Comparison of ENCODE assay signal across 16 cellular contexts in genomic region chr22:38748487-38749136, GRCh38. TPM values are rescaled to one million over a fixed set of nuclear protein-coding genes. Genes with fewer than 3 reads are reported as not detected.
DNase-seq lines count a peak whose midpoint lies in the region; ATAC-seq and TF ChIP-seq lines count a peak whose summit lies in the region.
"Had no signal": no experiment of that assay in that cellular context is flagged by ENCODE, and none has a peak within 500 bp of the region (broad histone marks: within the 10 kb centered on the region; RNA-seq: fewer than 3 reads in every experiment).

No MANE protein-coding gene starts in this region.

- peak overlapping the region in 2 of 11 experiments; percentile 8 to 18; a peak in 2 of 22 replicates for H3K4me2 ChIP-seq in BLaER1 treated with 17β-estradiol and CSF1 and Interleukin-3, amounts not matched to agents 10 nM and 100 nM
- H3K4me2 ChIP-seq in IMR-90 (ENCODE audit: low read depth, low read length), result no peak overlapping the region
- H3K4me2 ChIP-seq: PC-9 had no signal

- dilution Hi-C loops in IMR-90 (cut with HindIII; ENCODE audit: low sequenced_read_pairs, unreplicated experiment), result no loop called here

- H3K18ac ChIP-seq in IMR-90 (ENCODE audit: low read depth, low read length), result no peak overlapping the region

- no peak overlapping the region for H2BK15ac ChIP-seq in IMR-90 (ENCODE audit: low read depth, low read length)

- no peak overlapping the region for H3K4ac ChIP-seq in IMR-90 (ENCODE audit: low read depth, low read length)

- H3K23ac ChIP-seq in IMR-90 (ENCODE audit: low read depth, low read length), result no peak overlapping the region

- peak overlapping the region; percentile 8; the same call in 1 of the 2 replicates for H4K5ac ChIP-seq in IMR-90 (ENCODE audit: low read depth, low read length)

- H4K91ac ChIP-seq in IMR-90 (ENCODE audit: insufficient read depth, low read depth, low read length), result no peak overlapping the region

- 0 out of 4 replicates have a peak overlapping the region, but pooled peaks of 1 of the 2 experiments have one; percentile 37 for H4K8ac ChIP-seq in IMR-90 (ENCODE audit: low read depth in 2 of 2, low read length in 2 of 2)

- H3K4me3 ChIP-seq in BLaER1 treated with 17β-estradiol and CSF1 and Interleukin-3, amounts not matched to agents 10 nM and 100 nM, result no peak overlapping the region
- H3K4me3 ChIP-seq in IMR-90 (ENCODE audit: insufficient read depth, low read depth, low read length), result no peak overlapping the region
- no peak overlapping the region for H3K4me3 ChIP-seq in right lobe of liver
- H3K4me3 ChIP-seq: body of pancreas, gastroesophageal sphincter, PC-9, spleen, thoracic aorta had no signal

- peaks cover 79 to 95% (median 94%) of the 10 kb centered on the region in 11 experiments for H3K36me3 ChIP-seq in BLaER1 treated with 17β-estradiol and CSF1 and Interleukin-3, amounts not matched to agents 10 nM and 100 nM
- H3K36me3 ChIP-seq in IMR-90 (ENCODE audit: control insufficient read depth, insufficient read depth, low read length), result peaks cover 63% of the 10 kb centered on the region
- H3K36me3 ChIP-seq in right lobe of liver, result peaks cover 0 to 87% (median 51%) of the 10 kb centered on the region in 4 donors

- DNase-seq in IMR-90 (no peak), caudate nucleus (lab: John Stamatoyannopoulos, UW) (no peak), right lobe of liver (no peak), MV-4-11 (lab: John Stamatoyannopoulos, UW) (no peak), NCI-H82 treated with DMSO at 0.1 percent for 48 hours (lab: John Stamatoyannopoulos, UW; ENCODE audit: unreplicated experiment) (no peak)
- no peak for DNase-seq in stimulated activated CD4-positive, alpha-beta T cell treated with anti-CD3 and anti-CD28 coated beads, Interleukin-2, amount 100 ng/mL, for 48 hours
- DNase-seq: activated CD4-positive, CD25-positive, alpha-beta regulatory T cell; body of pancreas; DND-41; NCI-H1694 treated with DMSO at 0.1 percent for 48 hours; PC-9; spleen had no signal

- no peak overlapping the region for H3K56ac ChIP-seq in IMR-90 (ENCODE audit: extremely low read depth, insufficient read depth, low read length)

- no peak overlapping the region for H2AK9ac ChIP-seq in IMR-90 (replicated peaks; ENCODE audit: low read depth, low read length, poor library complexity)

- no peak overlapping the region for H2BK5ac ChIP-seq in IMR-90 (ENCODE audit: low read depth, low read length, poor library complexity, severe bottlenecking)

- H2AK5ac ChIP-seq in IMR-90 (ENCODE audit: low read depth, low read length), result no peak overlapping the region

- no peak for TF ChIP-seq RAD21 in IMR-90 (IDR thresholded peaks at IDR 0.05; ENCODE audit: low read length)

- no peak for ATAC-seq in IMR-90 (ENCODE audit: low read depth)
- ATAC-seq in right lobe of liver, result peak; percentile 15 to 27 (median 22)
- ATAC-seq: body of pancreas, gastroesophageal sphincter had no signal

- H2BK20ac ChIP-seq in IMR-90 (ENCODE audit: low read depth, low read length), result no peak overlapping the region

- in situ Hi-C loops in IMR-90 (cut with MboI; ENCODE audit: low sequenced_read_pairs), result no loop called here

- no peaks in the 10 kb centered on the region for H3K27me3 ChIP-seq in BLaER1 treated with 17β-estradiol and CSF1 and Interleukin-3, amounts not matched to agents 10 nM and 100 nM
- no peaks in the 10 kb centered on the region for H3K27me3 ChIP-seq in IMR-90 (ENCODE audit: control insufficient read depth, insufficient read depth, low read length)
- H3K27me3 ChIP-seq in right lobe of liver, result no peaks in the 10 kb centered on the region
- H3K27me3 ChIP-seq: body of pancreas, gastroesophageal sphincter, spleen had no signal

- peaks cover 39 to 55% (median 48%) of the 10 kb centered on the region in 10 experiments for H3K4me1 ChIP-seq in BLaER1 treated with 17β-estradiol and CSF1 and Interleukin-3, amounts not matched to agents 10 nM and 100 nM
- peaks cover 1% of the 10 kb centered on the region; the same call in 1 of the 2 replicates for H3K4me1 ChIP-seq in IMR-90 (ENCODE audit: control insufficient read depth, insufficient read depth, low read length)
- H3K4me1 ChIP-seq in right lobe of liver, result peaks cover 0 to 61% (median 7%) of the 10 kb centered on the region in 4 donors
- H3K4me1 ChIP-seq: parathyroid adenoma had no signal

- no TSS peak for BruUV-seq in IMR-90 (replicated peaks; lab: Mats Ljungman, UMichigan)

- peak overlapping the region in 9 of 11 experiments; percentile 1 to 51 (median 39); a peak in 14 of 22 replicates for H3K9ac ChIP-seq in BLaER1 treated with 17β-estradiol and CSF1 and Interleukin-3, amounts not matched to agents 10 nM and 100 nM
- no peak overlapping the region for H3K9ac ChIP-seq in IMR-90 (ENCODE audit: low read depth, low read length)
- H3K9ac ChIP-seq: parathyroid adenoma had no signal

- H3K9me3 ChIP-seq in BLaER1 treated with 17β-estradiol and CSF1 and Interleukin-3, amounts not matched to agents 10 nM and 100 nM (replicated peaks in 1 of 11), result no peaks in the 10 kb centered on the region
- no peaks in the 10 kb centered on the region for H3K9me3 ChIP-seq in IMR-90 (ENCODE audit: control insufficient read depth, insufficient read depth, low read length)
- H3K9me3 ChIP-seq in right lobe of liver, result no peaks in the 10 kb centered on the region
- H3K9me3 ChIP-seq: body of pancreas, gastroesophageal sphincter, spleen, thoracic aorta had no signal

- H3K14ac ChIP-seq in IMR-90 (replicated peaks; ENCODE audit: low read depth, low read length), result no peak overlapping the region

- H2BK120ac ChIP-seq in IMR-90 (ENCODE audit: low read depth, low read length), result no peak overlapping the region

- peaks cover 18 to 61% of the 10 kb centered on the region in 2 experiments for H3K79me1 ChIP-seq in IMR-90 (ENCODE audit: low read depth in 1 of 2, low read length in 2 of 2)

- CTCF ChIA-PET in IMR-90 (lab: Yijun Ruan, JAX), result no interaction called here

- H3K9me1 ChIP-seq in IMR-90 (ENCODE audit: insufficient read depth, low read length), result peaks cover 7% of the 10 kb centered on the region; the same call in 1 of the 2 replicates

- peak overlapping the region in 7 of 11 experiments; percentile 11 to 99 (median 38); a peak in 11 of 22 replicates for H3K27ac ChIP-seq in BLaER1 treated with 17β-estradiol and CSF1 and Interleukin-3, amounts not matched to agents 10 nM and 100 nM
- H3K27ac ChIP-seq in IMR-90 (ENCODE audit: insufficient read depth, low read length) (no peak overlapping the region), caudate nucleus (ENCODE audit: low read depth, low read length) (peak overlapping the region; percentile 56), right lobe of liver (peak overlapping the region in 1 of 3 donors; percentile 100)
- H3K27ac ChIP-seq: body of pancreas, parathyroid adenoma, PC-9, thoracic aorta had no signal

- no peak for TF ChIP-seq CTCF in IMR-90 (conservative IDR thresholded peaks at IDR 0.05; ENCODE audit: low read depth, low read length)
- no peak for TF ChIP-seq CTCF in right lobe of liver (IDR thresholded peaks at IDR 0.05)

- intact Hi-C loops in IMR-90 (cut with micrococcal nuclease) (no loop called here), right lobe of liver (cut with DNase I) (no loop called here)

- TF ChIP-seq POLR2A in IMR-90 (IDR thresholded peaks at IDR 0.05; ENCODE audit: low read depth, low read length) (no peak), right lobe of liver (IDR thresholded peaks at IDR 0.05) (no peak)

- H2AFZ ChIP-seq in IMR-90 (replicated peaks; ENCODE audit: low read length, poor library complexity), result peak overlapping the region; percentile 52
- H2AFZ ChIP-seq: parathyroid adenoma, PC-9 had no signal

- whole genome bisulfite sequencing in IMR-90 (ENCODE audit: extremely low coverage in 2 of 2, insufficient read length in 1 of 2), 2 experiments, result 87% methylated on average over 7 of the region's 14 CpGs; no CpG with 5 or more reads in 1 of the 2 experiments
- 89% methylated on average over 12 of the region's 14 CpGs for WGBS in right lobe of liver (ENCODE audit: insufficient coverage, low coverage, low lambda C conversion rate, missing lambda C conversion rate)

- POLR2A ChIA-PET in IMR-90 (lab: Charles Lee; ENCODE audit: unreplicated experiment), result no interaction called here

- peaks cover 43 to 85% (median 80%) of the 10 kb centered on the region in 11 experiments; a peak in 21 of 22 replicates for H4K20me1 ChIP-seq in BLaER1 treated with 17β-estradiol and CSF1 and Interleukin-3, amounts not matched to agents 10 nM and 100 nM
- H4K20me1 ChIP-seq in IMR-90 (ENCODE audit: insufficient read depth, low read length), result no peaks in the 10 kb centered on the region

TF ChIP-seq in IMR-90, 13 proteins besides CTCF, POLR2A, EP300 and RAD21 (continues in another document):
- TF ChIP-seq RFX5 (IDR thresholded peaks at IDR 0.05; ENCODE audit: low read depth, low read length) (no peak), FOS (IDR thresholded peaks at IDR 0.05; ENCODE audit: low read depth, low read length) (no peak)

RNA-seq across cellular contexts. Expression of gene SUN2, which starts 7.2 kb away (rescaled TPM):
- total RNA-seq in IMR-90 (2012; rRNA removed) (25.6 and 27.8 TPM in 2 replicates), right lobe of liver (100 to 1,000 TPM; 104 to 174 (median 144) TPM)
- polyA plus RNA-seq in IMR-90 (2012; rRNA removed), result 50.0 and 57.3 TPM in 2 replicates
- 42.6 and 49.1 TPM in 2 replicates for polyA plus RNA-seq in IMR-90 (2012; cell fraction: cytosol; rRNA removed)
- 32.0 and 72.8 TPM in 2 replicates for polyA plus RNA-seq in IMR-90 (2012; cell fraction: nucleus; rRNA removed; ENCODE audit: low replicate concordance)

RNA-seq across cellular contexts. Expression of gene GTPBP1, which starts 42.9 kb away (rescaled TPM):
- 12.4 and 21.4 TPM in 2 replicates for total RNA-seq in IMR-90 (2012; rRNA removed)
- 24.9 and 29.5 TPM in 2 replicates for polyA plus RNA-seq in IMR-90 (2012; rRNA removed)
- 11.2 and 16.9 TPM in 2 replicates for polyA plus RNA-seq in IMR-90 (2012; cell fraction: cytosol; rRNA removed)
- polyA plus RNA-seq in IMR-90 (2012; cell fraction: nucleus; rRNA removed; ENCODE audit: low replicate concordance), result 63.4 and 70.2 TPM in 2 replicates
- total RNA-seq in right lobe of liver, result 10 to 100 TPM; 13.4 to 21.6 (median 16.7) TPM

RNA-seq across cellular contexts. Expression of gene DNAL4, which starts 45.3 kb away (rescaled TPM):
- total RNA-seq in IMR-90 (2012; rRNA removed), result 6.1 and 6.9 TPM in 2 replicates
- polyA plus RNA-seq in IMR-90 (2012; rRNA removed), result 12.1 and 14.2 TPM in 2 replicates
- 14.7 and 19.4 TPM in 2 replicates for polyA plus RNA-seq in IMR-90 (2012; cell fraction: cytosol; rRNA removed)
- 7.3 and 9.3 TPM in 2 replicates for polyA plus RNA-seq in IMR-90 (2012; cell fraction: nucleus; rRNA removed; ENCODE audit: low replicate concordance)
- 1 to 10 TPM; 2.0 to 6.2 (median 5.1) TPM for total RNA-seq in right lobe of liver

RNA-seq across cellular contexts. Expression of gene JOSD1, which starts 47.9 kb away (rescaled TPM):
- total RNA-seq in IMR-90 (2012; rRNA removed), result 32.5 and 35.8 TPM in 2 replicates
- polyA plus RNA-seq in IMR-90 (2012; rRNA removed), result 28.2 and 30.2 TPM in 2 replicates
- 16.3 and 22.1 TPM in 2 replicates for polyA plus RNA-seq in IMR-90 (2012; cell fraction: cytosol; rRNA removed)
- 36.9 and 86.4 TPM in 2 replicates for polyA plus RNA-seq in IMR-90 (2012; cell fraction: nucleus; rRNA removed; ENCODE audit: low replicate concordance)
- 10 to 100 TPM; 13.0 to 32.2 (median 21.7) TPM for total RNA-seq in right lobe of liver
